ENCODE assay signal across 16 cellular contexts in the genomic region with DNA sequence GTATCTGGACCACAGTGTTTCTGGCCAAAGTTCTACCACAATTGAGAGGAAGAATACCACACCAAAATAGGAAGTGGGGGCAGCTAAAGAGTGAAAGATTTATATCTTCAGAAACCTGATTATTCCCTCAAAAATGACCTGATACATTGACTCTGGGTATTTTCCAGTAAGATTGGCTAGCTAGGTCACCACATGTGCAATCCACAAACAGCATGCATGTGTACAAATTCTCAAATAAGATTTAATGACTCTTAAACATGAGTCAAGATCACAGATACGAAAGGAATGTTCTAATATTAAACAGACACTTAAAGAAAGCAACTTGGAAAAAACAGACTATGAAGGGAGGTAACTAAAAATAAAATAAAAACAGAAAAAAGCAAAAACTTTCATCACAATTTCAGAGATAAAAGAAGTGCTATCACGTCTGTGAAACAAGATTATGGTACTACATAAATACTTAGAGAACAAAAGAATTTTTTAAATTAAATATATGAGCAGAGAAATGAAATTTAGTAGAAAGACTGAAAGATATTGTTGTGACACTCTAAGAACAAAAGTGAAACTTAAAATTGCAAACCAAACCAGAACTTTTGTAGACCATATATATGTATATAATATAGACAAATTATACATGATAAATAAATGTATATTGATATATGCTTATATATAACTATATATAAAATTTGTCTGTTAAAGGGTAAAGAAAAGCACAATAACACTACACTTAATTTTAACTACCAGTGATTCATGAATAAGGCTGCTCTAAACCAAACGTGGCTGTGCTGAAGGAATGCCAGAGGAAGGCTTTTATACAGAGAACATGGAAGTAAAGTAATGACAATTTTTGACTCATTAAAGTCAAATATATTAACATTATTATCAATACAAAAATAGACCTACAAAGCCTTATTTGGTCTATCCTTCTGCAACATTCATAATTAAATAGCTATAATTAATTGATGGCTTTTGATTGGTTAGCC.
DNase-seq lines count a peak whose midpoint lies in the region; ATAC-seq, FAIRE-seq and TF ChIP-seq lines count a peak whose summit lies in the region.
"Had no signal": no experiment of that assay in that cellular context is flagged by ENCODE, and none has a peak within 500 bp of the region (broad histone marks: within the 10 kb centered on the region; RNA-seq: fewer than 3 reads in every experiment).

No MANE protein-coding gene starts in this region.

- H3K36me3 ChIP-seq in small intestine (ENCODE audit: control insufficient read depth in 2 of 2, insufficient read depth in 2 of 2, low read length in 2 of 2), result no peaks in the 10 kb centered on the region
- H3K36me3 ChIP-seq in uterus, result no peaks in the 10 kb centered on the region
- H3K36me3 ChIP-seq: esophagus squamous epithelium, SJSA1 had no signal

- TF ChIP-seq CTCF in fibroblast of mammary gland (conservative IDR thresholded peaks at IDR 0.05; ENCODE audit: control insufficient read depth, insufficient read depth, low read depth, low read length), result no peak
- TF ChIP-seq CTCF in uterus (IDR thresholded peaks at IDR 0.05), result no peak

- H3K27me3 ChIP-seq in small intestine (ENCODE audit: control insufficient read depth in 2 of 2, insufficient read depth in 2 of 2, low read length in 2 of 2) (no peaks in the 10 kb centered on the region), uterus (no peaks in the 10 kb centered on the region)
- H3K27me3 ChIP-seq: esophagus squamous epithelium, SJSA1 had no signal

- H3K4me3 ChIP-seq in fibroblast of mammary gland (ENCODE audit: control insufficient read depth, low read depth, low read length) (no peak overlapping the region), small intestine (ENCODE audit: low read depth in 1 of 2, low read length in 2 of 2) (no peak overlapping the region), uterus (no peak overlapping the region)
- H3K4me3 ChIP-seq: esophagus squamous epithelium, mucosa of descending colon, SJSA1 had no signal

- no peak for ATAC-seq in HG02938 (IDR thresholded peaks at IDR 0.05; ENCODE audit: unreplicated experiment)
- ATAC-seq: mucosa of descending colon had no signal

- intact Hi-C loops in uterus (cut with DNase I; ENCODE audit: low total_unique reads), result no loop called here

- FAIRE-seq in small intestine (lab: Jason Lieb, UNC), result peak; percentile 72

- H3K4me1 ChIP-seq in small intestine (ENCODE audit: control insufficient read depth in 2 of 2, insufficient read depth in 1 of 2, low read depth in 1 of 2, low read length in 1 of 2) (no peaks in the 10 kb centered on the region), uterus (no peaks in the 10 kb centered on the region)
- H3K4me1 ChIP-seq: esophagus squamous epithelium, SJSA1 had no signal

- DNase-seq in GM03348 (ENCODE audit: low spot score) (peak; percentile 2), SK-N-DZ (ENCODE audit: low spot score) (peak; percentile 40), fibroblast of mammary gland (ENCODE audit: low read depth) (peak; percentile 77), small intestine (no peak), ureter (ENCODE audit: low spot score) (no peak), uterus (no peak)
- DNase-seq: activated CD4-positive, alpha-beta T cell treated with anti-CD3 and anti-CD28 coated beads for 4 hours; activated CD8-positive, alpha-beta memory T cell treated with anti-CD3 and anti-CD28 coated beads, Interleukin-2, amount 50 U/mL, for 4 hours; esophagus squamous epithelium; hippocampal formation; mucosa of descending colon; nucleus accumbens; stimulated activated CD4-positive, alpha-beta T cell treated with anti-CD3 and anti-CD28 coated beads, Interleukin-4, amount 100 ng/mL, for 24 hours; stimulated activated CD8-positive, alpha-beta memory T cell treated with anti-CD3 and anti-CD28 coated beads, Interleukin-4, amount 100 ng/mL, for 48 hours had no signal

- no peak for TF ChIP-seq POLR2A in uterus (IDR thresholded peaks at IDR 0.05)

- no peak overlapping the region for H3K27ac ChIP-seq in small intestine (ENCODE audit: low read depth in 1 of 2, low read length in 1 of 2)
- H3K27ac ChIP-seq in uterus, result peak overlapping the region in 1 of 2 donors; percentile 33
- H3K27ac ChIP-seq: esophagus squamous epithelium, SJSA1 had no signal

- 33 to 44% (median 44%) methylated on average over 3 of the region's 3 CpGs for WGBS in small intestine, 3 donors

- H3K9me3 ChIP-seq in small intestine (ENCODE audit: control insufficient read depth, low read depth) (no peaks in the 10 kb centered on the region), uterus (no peaks in the 10 kb centered on the region)
- H3K9me3 ChIP-seq: SJSA1 had no signal

Comparison
In these comparisons a context has a peak if more than half of its experiments do, and no peak if none do; other contexts are left out.
1. DNase-seq: peak in GM03348 (single experiment), SK-N-DZ (single experiment) and fibroblast of mammary gland (single experiment); none in small intestine (single experiment), ureter (single experiment) and uterus (0 of 2).